Comparison of ENCODE assay signal across 20 cellular contexts in genomic region chr19:8585057-8585893, GRCh38. TPM values are rescaled to one million over a fixed set of nuclear protein-coding genes. Genes with fewer than 3 reads are reported as not detected.
"Had no signal": no experiment of that assay in that cellular context is flagged by ENCODE, and none has a peak within 500 bp of the region (broad histone marks: within the 10 kb centered on the region; RNA-seq: fewer than 3 reads in every experiment).

No MANE protein-coding gene starts in this region.

- H3K27ac Mint-ChIP-seq: activated CD4-positive, alpha-beta memory T cell treated with anti-CD3 and anti-CD28 coated beads for 36 hours; activated naive CD8-positive, alpha-beta T cell treated with anti-CD3 and anti-CD28 coated beads, Interleukin-2, amount 10 ng/mL, durations not matched to agents 7 days and 5 days; neural progenitor cell; type B pancreatic cell had no signal

- H3K9ac ChIP-seq: neural progenitor cell had no signal

- FAIRE-seq: bronchial epithelial cell, frontal cortex had no signal

- H2AFZ ChIP-seq: hepatocyte, neural progenitor cell had no signal

- H3K27ac ChIP-seq: coronary artery, esophagus muscularis mucosa, hepatocyte, left lung, neural progenitor cell, ovary, prostate gland, thoracic aorta, vagina had no signal

- H3K4me1 ChIP-seq: neural progenitor cell, prostate gland had no signal

- H3K27me3 ChIP-seq: hepatocyte, ovary, vagina had no signal

- H3K79me2 ChIP-seq: hepatocyte had no signal

- H3K36me3 Mint-ChIP-seq: activated CD4-positive, alpha-beta memory T cell treated with anti-CD3 and anti-CD28 coated beads for 36 hours; activated naive CD8-positive, alpha-beta T cell treated with anti-CD3 and anti-CD28 coated beads, Interleukin-2, amount 10 ng/mL, durations not matched to agents 7 days and 5 days; type B pancreatic cell had no signal

- H3K9me3 Mint-ChIP-seq: activated CD4-positive, alpha-beta memory T cell treated with anti-CD3 and anti-CD28 coated beads for 36 hours; activated naive CD8-positive, alpha-beta T cell treated with anti-CD3 and anti-CD28 coated beads, Interleukin-2, amount 10 ng/mL, durations not matched to agents 7 days and 5 days; immature natural killer cell; naive thymus-derived CD8-positive, alpha-beta T cell; neural progenitor cell; type B pancreatic cell had no signal

- H3K9me3 ChIP-seq: esophagus muscularis mucosa, left lung, ovary, prostate gland, thoracic aorta, vagina had no signal

- H3K4me3 ChIP-seq: coronary artery, esophagus muscularis mucosa, hepatocyte, left lung, neural progenitor cell, ovary, prostate gland, thoracic aorta, vagina had no signal

- H3K27me3 Mint-ChIP-seq: activated CD4-positive, alpha-beta memory T cell treated with anti-CD3 and anti-CD28 coated beads for 36 hours; activated naive CD8-positive, alpha-beta T cell treated with anti-CD3 and anti-CD28 coated beads, Interleukin-2, amount 10 ng/mL, durations not matched to agents 7 days and 5 days; naive thymus-derived CD8-positive, alpha-beta T cell had no signal

- DNase-seq: amniotic stem cell, cerebellar nuclear complex, kidney glomerular epithelial cell had no signal

- H3K4me2 ChIP-seq: hepatocyte, neural progenitor cell had no signal

- H3K4me1 Mint-ChIP-seq: neural progenitor cell had no signal

- H3K36me3 ChIP-seq: neural progenitor cell, ovary, prostate gland, vagina had no signal

- H3K4me3 Mint-ChIP-seq: activated CD4-positive, alpha-beta memory T cell treated with anti-CD3 and anti-CD28 coated beads for 36 hours; activated naive CD8-positive, alpha-beta T cell treated with anti-CD3 and anti-CD28 coated beads, Interleukin-2, amount 10 ng/mL, durations not matched to agents 7 days and 5 days; immature natural killer cell; neural progenitor cell; type B pancreatic cell had no signal

RNA-seq across cellular contexts. Expression of gene MYO1F, which starts 8.0 kb away (rescaled TPM):
- total RNA-seq: bronchial epithelial cell had no signal

RNA-seq across cellular contexts. Expression of gene ADAMTS10, which starts 25.2 kb away (rescaled TPM):
- total RNA-seq: bronchial epithelial cell had no signal

RNA-seq across cellular contexts. Expression of gene NFILZ, which starts 45.2 kb away (rescaled TPM):
- total RNA-seq: activated CD4-positive, alpha-beta memory T cell treated with anti-CD3 and anti-CD28 coated beads for 36 hours; activated naive CD8-positive, alpha-beta T cell treated with anti-CD3 and anti-CD28 coated beads, Interleukin-2, amount 10 ng/mL, durations not matched to agents 7 days and 5 days; bronchial epithelial cell; esophagus muscularis mucosa; frontal cortex; hepatocyte; left lung; lung microvascular endothelial cell; naive thymus-derived CD8-positive, alpha-beta T cell; ovary; prostate gland; thoracic aorta; vagina had no signal
- polyA plus RNA-seq: hepatocyte; immature natural killer cell; naive thymus-derived CD8-positive, alpha-beta T cell; ovary had no signal
